In genomic region chr7:105388373-105389089, GRCh38 we compare ENCODE assay signal across 8 cellular contexts. TPM values are rescaled to one million over a fixed set of nuclear protein-coding genes. Genes with fewer than 3 reads are reported as not detected.
DNase-seq lines count a peak whose midpoint lies in the region; ATAC-seq, FAIRE-seq and TF ChIP-seq lines count a peak whose summit lies in the region.

SRPK2 (minus strand) TSS chr7:105388921.

- H3K27ac ChIP-seq in neutrophil (peak within 1 kb of the TSS; percentile 86), subcutaneous abdominal adipose tissue (ENCODE audit: low read depth, low read length) (no peak within 1 kb of the TSS)

- FAIRE-seq in frontal cortex (lab: Jason Lieb, UNC), result no peak

- no peak for TF ChIP-seq CTCF in neutrophil (IDR thresholded peaks at IDR 0.05)

- H3K4me3 ChIP-seq in neutrophil (ENCODE audit: low read depth in 1 of 2, low read length in 1 of 2), result peak within 1 kb of the TSS; percentile 78 to 92
- peak within 1 kb of the TSS; percentile 65 to 92 (median 83) for H3K4me3 ChIP-seq in subcutaneous abdominal adipose tissue (ENCODE audit: low read depth in 1 of 5, low read length in 5 of 5)

- peak; percentile 67 for ATAC-seq in GM19372 (IDR thresholded peaks at IDR 0.05; ENCODE audit: low read depth, unreplicated experiment)
- peak; percentile 41 for ATAC-seq in HG03558 (IDR thresholded peaks at IDR 0.05; ENCODE audit: extremely low read depth, unreplicated experiment)

- H3K36me3 ChIP-seq in neutrophil (peaks cover 8% of the 10 kb centered on the region), subcutaneous abdominal adipose tissue (ENCODE audit: control insufficient read depth in 5 of 5, insufficient read depth in 5 of 5, low read length in 5 of 5) (no peaks in the 10 kb centered on the region)

- H3K4me1 ChIP-seq in neutrophil (ENCODE audit: control insufficient read depth in 1 of 2, insufficient read depth in 1 of 2, low read depth in 1 of 2, low read length in 1 of 2) (peaks cover 13 to 14% of the 10 kb centered on the region in 2 experiments), subcutaneous abdominal adipose tissue (ENCODE audit: control insufficient read depth in 5 of 5, insufficient read depth in 5 of 5, low read length in 5 of 5) (peaks cover 0 to 13% (median 8%) of the 10 kb centered on the region in 5 donors)

- DNase-seq in COLO829 (ENCODE audit: low spot score) (peak; percentile 78), RPMI7951 (ENCODE audit: low read depth) (peak; percentile 69), activated gamma-delta T cell treated with Interleukin-2 at 50 U/mL for 16 hours (peak; percentile 71), frontal cortex (ENCODE audit: low spot score in 2 of 2) (peak; percentile 89 to 94)

- H3K9ac ChIP-seq in subcutaneous abdominal adipose tissue (ENCODE audit: low read length in 5 of 5), result peak within 1 kb of the TSS in 4 of 5 donors; percentile 66 to 86 (median 74)

- H3K27me3 ChIP-seq in neutrophil, result peaks cover 38% of the 10 kb centered on the region
- H3K27me3 ChIP-seq in subcutaneous abdominal adipose tissue (ENCODE audit: control insufficient read depth in 5 of 5, insufficient read depth in 4 of 5, low read length in 5 of 5), result no peaks in the 10 kb centered on the region

- H3K9me3 ChIP-seq in neutrophil (no peaks in the 10 kb centered on the region), subcutaneous abdominal adipose tissue (ENCODE audit: control insufficient read depth in 5 of 5, low read length in 5 of 5) (no peaks in the 10 kb centered on the region)

RNA-seq across cellular contexts. Expression of gene SRPK2, which starts in this region (rescaled TPM):
- total RNA-seq in RPMI7951 (2014; rRNA removed; shearing (Covaris generic)), result 27.8 and 34.0 TPM in 2 replicates
- total RNA-seq in frontal cortex, result 249 TPM
